Comparison of ENCODE assay signal across 1 cellular context in the genomic region with DNA sequence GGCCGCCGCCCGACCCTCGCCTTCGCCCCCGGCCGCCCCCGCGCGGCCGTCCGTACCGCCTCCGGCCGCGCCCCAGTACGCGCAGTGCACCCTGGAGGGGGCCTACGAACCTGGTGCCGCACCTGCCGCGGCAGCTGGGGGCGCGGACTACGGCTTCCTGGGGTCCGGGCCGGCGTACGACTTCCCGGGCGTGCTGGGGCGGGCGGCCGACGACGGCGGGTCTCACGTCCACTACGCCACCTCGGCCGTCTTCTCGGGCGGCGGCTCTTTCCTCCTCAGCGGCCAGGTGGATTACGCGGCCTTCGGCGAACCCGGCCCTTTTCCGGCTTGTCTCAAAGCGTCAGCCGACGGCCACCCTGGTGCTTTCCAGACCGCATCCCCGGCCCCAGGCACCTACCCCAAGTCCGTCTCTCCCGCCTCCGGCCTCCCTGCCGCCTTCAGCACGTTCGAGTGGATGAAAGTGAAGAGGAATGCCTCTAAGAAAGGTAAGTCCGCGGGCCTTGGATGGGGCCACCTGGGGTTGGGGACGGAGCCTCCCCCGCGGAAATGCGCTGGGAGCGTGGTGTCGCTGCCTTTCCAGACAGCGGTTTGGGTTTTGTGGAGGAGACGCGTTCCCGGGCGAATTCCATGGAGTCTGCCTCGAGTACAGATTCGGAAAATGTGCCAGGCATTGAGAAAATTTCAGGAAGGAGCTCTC.
TF ChIP-seq lines count a peak whose summit lies in the region.

No MANE protein-coding gene starts in this region.

TF ChIP-seq in GM12878, 131 proteins besides CTCF, POLR2A, EP300 and RAD21:
- TF ChIP-seq BMI1 (IDR thresholded peaks at IDR 0.05; ENCODE audit: borderline replicate concordance) (no peak), SUZ12 (IDR thresholded peaks at IDR 0.05; ENCODE audit: unreplicated experiment) (peak; percentile 27)
